ENCODE assay signal across 9 cellular contexts in the genomic region with DNA sequence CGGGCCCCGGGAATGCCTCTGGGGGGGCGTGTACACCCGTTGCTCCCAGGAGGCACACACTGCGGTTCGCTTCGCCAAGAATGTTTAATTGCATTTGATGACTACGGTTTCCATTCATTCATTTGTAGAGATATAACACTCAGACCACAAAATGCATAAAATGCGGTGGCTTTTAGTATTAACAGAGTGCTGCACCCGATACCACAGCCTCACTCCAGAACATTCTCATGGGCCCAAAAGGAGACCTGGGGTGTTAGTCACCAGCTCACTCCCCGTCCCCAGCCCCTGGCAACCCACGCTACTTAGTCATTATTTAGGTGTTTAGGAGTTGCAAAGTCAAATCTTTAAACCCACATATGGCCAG. TPM values are rescaled to one million over a fixed set of nuclear protein-coding genes. Genes with fewer than 3 reads are reported as not detected.
A peak's percentile ranks its signal among the peaks of the same experiment; 100 is the strongest.
DNase-seq lines count a peak whose midpoint lies in the region; ATAC-seq and TF ChIP-seq lines count a peak whose summit lies in the region.
"Had no signal": no experiment of that assay in that cellular context is flagged by ENCODE, and none has a peak within 500 bp of the region (broad histone marks: within the 10 kb centered on the region; RNA-seq: fewer than 3 reads in every experiment).

No MANE protein-coding gene starts in this region.

- H3K9me3 Mint-ChIP-seq in osteocyte (ENCODE audit: unreplicated experiment), result no peaks in the 10 kb centered on the region

- peaks cover 15% of the 10 kb centered on the region for H3K36me3 Mint-ChIP-seq in osteocyte (ENCODE audit: unreplicated experiment)

- TF ChIP-seq CTCF in RWPE1 (conservative IDR thresholded peaks at IDR 0.05; ENCODE audit: low read depth) (no peak), osteocyte (IDR thresholded peaks at IDR 0.05) (no peak)

- H3K4me1 Mint-ChIP-seq in osteocyte (ENCODE audit: unreplicated experiment), result peaks cover 31% of the 10 kb centered on the region

- H3K27ac ChIP-seq in BLaER1 treated with 17β-estradiol and CSF1 and Interleukin-3, amounts not matched to agents 10 nM and 100 nM, result peak overlapping the region; percentile 40 to 85 (median 78); a peak in 21 of 22 replicates
- peak overlapping the region; percentile 21 for H3K27ac ChIP-seq in RWPE1
- H3K27ac ChIP-seq: cardiac muscle cell had no signal

- intact Hi-C loops in left ventricle myocardium superior (cut with micrococcal nuclease), result no loop called here

- DNase-seq in RWPE1 (ENCODE audit: low spot score) (peak; percentile 76), adipocyte (ENCODE audit: low read depth) (peak; percentile 84), osteocyte (ENCODE audit: extremely low spot score, unreplicated experiment) (no peak), DMS 273 (lab: John Stamatoyannopoulos, UW; ENCODE audit: unreplicated experiment) (no peak), MV-4-11 (lab: John Stamatoyannopoulos, UW) (no peak), left ventricle myocardium superior (no peak)

- no peaks in the 10 kb centered on the region for H3K27me3 Mint-ChIP-seq in osteocyte (ENCODE audit: unreplicated experiment)

- no peak overlapping the region for H3K4me3 Mint-ChIP-seq in osteocyte (ENCODE audit: unreplicated experiment)

- H3K9me3 ChIP-seq in BLaER1 treated with 17β-estradiol and CSF1 and Interleukin-3, amounts not matched to agents 10 nM and 100 nM (replicated peaks in 1 of 11), result no peaks in the 10 kb centered on the region
- H3K9me3 ChIP-seq in adipocyte (ENCODE audit: control insufficient read depth, low read length), result no peaks in the 10 kb centered on the region

- ATAC-seq in HG03025 (IDR thresholded peaks at IDR 0.05; ENCODE audit: low FRiP score, unreplicated experiment) (no peak), left ventricle myocardium superior (no peak)

- peak overlapping the region; percentile 66 to 79 (median 75); a peak in 20 of 22 replicates for H3K9ac ChIP-seq in BLaER1 treated with 17β-estradiol and CSF1 and Interleukin-3, amounts not matched to agents 10 nM and 100 nM
- H3K9ac ChIP-seq in adipocyte (ENCODE audit: low read length), result peak overlapping the region; percentile 14

- H4K20me1 ChIP-seq in BLaER1 treated with 17β-estradiol and CSF1 and Interleukin-3, amounts not matched to agents 10 nM and 100 nM, result peaks cover 0 to 18% (median 5%) of the 10 kb centered on the region in 11 experiments; a peak in 9 of 22 replicates

- peak overlapping the region; percentile 82 to 98 (median 92) for H3K4me2 ChIP-seq in BLaER1 treated with 17β-estradiol and CSF1 and Interleukin-3, amounts not matched to agents 10 nM and 100 nM

- H3K27me3 ChIP-seq in BLaER1 treated with 17β-estradiol and CSF1 and Interleukin-3, amounts not matched to agents 10 nM and 100 nM, result no peaks in the 10 kb centered on the region
- H3K27me3 ChIP-seq in adipocyte (replicated peaks; ENCODE audit: control insufficient read depth, insufficient read depth, low read length), result no peaks in the 10 kb centered on the region
- H3K27me3 ChIP-seq: cardiac muscle cell had no signal

- peaks cover 48 to 60% (median 58%) of the 10 kb centered on the region in 10 experiments for H3K4me1 ChIP-seq in BLaER1 treated with 17β-estradiol and CSF1 and Interleukin-3, amounts not matched to agents 10 nM and 100 nM
- peaks cover 10% of the 10 kb centered on the region for H3K4me1 ChIP-seq in adipocyte (ENCODE audit: control insufficient read depth, insufficient read depth, low read length)

- POLR2A ChIA-PET in RWPE1 (lab: Yijun Ruan, JAX; ENCODE audit: low non-redundant PET), result no interaction called here

- H3K4me3 ChIP-seq in BLaER1 treated with 17β-estradiol and CSF1 and Interleukin-3, amounts not matched to agents 10 nM and 100 nM, result peak overlapping the region; percentile 33 to 68 (median 54); a peak in 16 of 20 replicates
- H3K4me3 ChIP-seq in adipocyte (ENCODE audit: low read length), result no peak overlapping the region
- H3K4me3 ChIP-seq: cardiac muscle cell had no signal

- CTCF ChIA-PET in RWPE1 (lab: Yijun Ruan, JAX), result interaction anchor here (0.9 kb wide), 1 partner anchor 61 kb away, joined by 3 read pairs; no protein-coding TSS in a partner anchor

- H3K36me3 ChIP-seq in BLaER1 treated with 17β-estradiol and CSF1 and Interleukin-3, amounts not matched to agents 10 nM and 100 nM, result peaks cover 0 to 21% (median 10%) of the 10 kb centered on the region in 11 experiments; a peak in 15 of 22 replicates
- H3K36me3 ChIP-seq in adipocyte (ENCODE audit: control insufficient read depth, insufficient read depth, low read length, severe bottlenecking), result no peaks in the 10 kb centered on the region

- peak overlapping the region; percentile 58 for H3K27ac Mint-ChIP-seq in osteocyte (ENCODE audit: unreplicated experiment)

RNA-seq across cellular contexts. Expression of a gene that starts 21.8 kb away (rescaled TPM):
- 27.2 and 28.3 TPM in 2 replicates for total RNA-seq in osteocyte
- total RNA-seq in left ventricle myocardium superior, result 14.3 TPM

RNA-seq across cellular contexts. Expression of a gene that starts 21.8 kb away (rescaled TPM):
- 44.6 and 47.6 TPM in 2 replicates for total RNA-seq in osteocyte
- total RNA-seq in left ventricle myocardium superior, result 55.5 TPM

RNA-seq across cellular contexts. Expression of a gene that starts 28.2 kb away (rescaled TPM):
- total RNA-seq in osteocyte, result 0.81 TPM in 1 of 2 replicates, not detected in the other
- not detected for total RNA-seq in left ventricle myocardium superior
- total RNA-seq: cardiac muscle cell had no signal

RNA-seq across cellular contexts. Expression of a gene that starts 39.1 kb away (rescaled TPM):
- 816 and 859 TPM in 2 replicates for total RNA-seq in osteocyte
- total RNA-seq in left ventricle myocardium superior, result 1,923 TPM

RNA-seq across cellular contexts. Expression of a gene that starts 51.5 kb away (rescaled TPM):
- total RNA-seq in osteocyte (37.3 and 40.8 TPM in 2 replicates), left ventricle myocardium superior (24.4 TPM)

Comparison
In these comparisons a context has a peak if more than half of its experiments do, and no peak if none do; other contexts are left out.
1. DNase-seq: peak in RWPE1 (single experiment) and adipocyte (single experiment); none in osteocyte (single experiment), DMS 273 (single experiment), MV-4-11 (single experiment) and left ventricle myocardium superior (single experiment).